Comparison of ENCODE assay signal across 1 cellular context in the genomic region with DNA sequence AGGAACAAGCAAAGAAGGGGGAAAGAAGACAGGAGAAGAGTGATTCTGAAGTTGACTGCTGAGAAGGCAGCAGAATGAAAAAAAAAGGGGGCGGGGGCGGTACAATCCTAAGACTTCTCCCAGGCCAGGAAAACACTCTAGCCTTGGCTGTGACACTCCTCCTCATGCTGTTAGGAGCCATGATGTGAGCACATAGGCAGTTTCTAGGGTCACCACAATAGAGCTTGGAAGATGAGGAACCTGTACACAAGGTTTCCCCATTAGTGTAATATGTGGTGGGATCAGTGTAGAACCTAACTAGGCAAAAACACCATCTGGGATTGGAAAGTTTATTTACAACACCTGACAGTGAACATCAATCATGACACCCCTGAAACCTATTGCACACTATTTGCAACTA.
TF ChIP-seq lines count a peak whose summit lies in the region.

No MANE protein-coding gene starts in this region.

TF ChIP-seq in HEK293, 187 proteins besides CTCF, POLR2A, EP300 and RAD21 (continued from another document):
- TF ChIP-seq, protein P1, sequence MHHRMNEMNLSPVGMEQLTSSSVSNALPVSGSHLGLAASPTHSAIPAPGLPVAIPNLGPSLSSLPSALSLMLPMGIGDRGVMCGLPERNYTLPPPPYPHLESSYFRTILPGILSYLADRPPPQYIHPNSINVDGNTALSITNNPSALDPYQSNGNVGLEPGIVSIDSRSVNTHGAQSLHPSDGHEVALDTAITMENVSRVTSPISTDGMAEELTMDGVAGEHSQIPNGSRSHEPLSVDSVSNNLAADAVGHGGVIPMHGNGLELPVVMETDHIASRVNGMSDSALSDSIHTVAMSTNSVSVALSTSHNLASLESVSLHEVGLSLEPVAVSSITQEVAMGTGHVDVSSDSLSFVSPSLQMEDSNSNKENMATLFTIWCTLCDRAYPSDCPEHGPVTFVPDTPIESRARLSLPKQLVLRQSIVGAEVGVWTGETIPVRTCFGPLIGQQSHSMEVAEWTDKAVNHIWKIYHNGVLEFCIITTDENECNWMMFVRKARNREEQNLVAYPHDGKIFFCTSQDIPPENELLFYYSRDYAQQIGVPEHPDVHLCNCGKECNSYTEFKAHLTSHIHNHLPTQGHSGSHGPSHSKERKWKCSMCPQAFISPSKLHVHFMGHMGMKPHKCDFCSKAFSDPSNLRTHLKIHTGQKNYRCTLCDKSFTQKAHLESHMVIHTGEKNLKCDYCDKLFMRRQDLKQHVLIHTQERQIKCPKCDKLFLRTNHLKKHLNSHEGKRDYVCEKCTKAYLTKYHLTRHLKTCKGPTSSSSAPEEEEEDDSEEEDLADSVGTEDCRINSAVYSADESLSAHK (tag by site-specific recombination; IDR thresholded peaks at IDR 0.05) = peak; percentile 97
